ENCODE assay signal across 8 cellular contexts in the genomic region with DNA sequence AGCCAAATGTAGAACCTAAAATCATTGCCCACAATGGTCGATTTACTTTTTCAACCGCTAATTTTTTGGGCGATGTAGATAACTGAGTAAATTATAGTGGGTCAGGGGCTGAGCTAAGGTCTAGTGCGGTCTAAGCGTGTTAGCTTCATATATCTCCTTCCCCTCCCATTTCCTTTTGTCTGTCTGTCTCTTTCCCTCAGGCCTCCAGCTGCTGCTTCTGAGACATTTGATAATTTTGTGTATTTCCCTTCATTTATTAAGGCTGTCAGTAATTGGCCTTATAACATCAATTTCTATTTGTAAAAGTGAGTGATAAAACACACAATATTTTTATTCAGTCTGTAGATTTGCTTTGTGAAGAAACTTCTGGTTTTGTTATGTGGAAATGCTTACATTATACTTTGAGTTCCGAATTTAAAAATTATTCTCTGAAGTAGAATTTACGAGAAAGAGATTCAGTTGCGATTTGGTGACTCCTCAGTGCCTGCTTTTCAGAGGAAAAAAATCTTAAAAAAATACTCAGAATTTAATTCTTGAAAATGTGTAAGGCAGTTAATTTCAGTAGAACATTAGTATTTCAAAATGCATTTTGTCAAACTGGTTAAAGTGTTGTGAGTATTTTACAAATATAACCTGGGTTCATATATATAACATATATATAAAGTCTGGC. TPM values are rescaled to one million over a fixed set of nuclear protein-coding genes. Genes with fewer than 3 reads are reported as not detected.
DNase-seq lines count a peak whose midpoint lies in the region; ATAC-seq, FAIRE-seq and TF ChIP-seq lines count a peak whose summit lies in the region.

No MANE protein-coding gene starts in this region.

- H3K27ac ChIP-seq in WERI-Rb-1 (peak overlapping the region; percentile 91), iPS-20b (ENCODE audit: low read length) (no peak overlapping the region), tibial nerve (peak overlapping the region; percentile 87 to 92 (median 90))

- H3K27ac Mint-ChIP-seq in activated T-cell treated with anti-CD3 and anti-CD28 coated beads, Interleukin-2, amount 50 U/mL, for 72 hours: peak overlapping the region; percentile 91

- no peaks in the 10 kb centered on the region for H3K9me3 ChIP-seq in WERI-Rb-1 (ENCODE audit: severe bottlenecking)
- H3K9me3 ChIP-seq in iPS-20b (ENCODE audit: insufficient read depth, low read depth, low read length): no peaks in the 10 kb centered on the region
- no peaks in the 10 kb centered on the region for H3K9me3 ChIP-seq in tibial nerve

- FAIRE-seq in urothelium cell line (lab: Jason Lieb, UNC): no peak

- no peaks in the 10 kb centered on the region for H3K27me3 ChIP-seq in WERI-Rb-1 (ENCODE audit: insufficient read depth, low read depth, severe bottlenecking)
- H3K27me3 ChIP-seq in iPS-20b (ENCODE audit: insufficient read depth, low read length): peaks cover 42% of the 10 kb centered on the region
- H3K27me3 ChIP-seq in tibial nerve: no peaks in the 10 kb centered on the region

- TF ChIP-seq POLR2A in tibial nerve (IDR thresholded peaks at IDR 0.05): no peak

- H3K9ac ChIP-seq in iPS-20b (ENCODE audit: low read depth, low read length): peak overlapping the region; percentile 43; the same call in 1 of the 2 replicates

- DNase-seq in activated T-cell treated with anti-CD3 and anti-CD28 coated beads, Interleukin-2, amount 50 U/mL, for 72 hours: no peak
- DNase-seq in activated T-cell treated with anti-CD3 and anti-CD28 coated beads for 4 hours (no peak), WERI-Rb-1 (peak; percentile 19), tibial nerve (ENCODE audit: low spot score in 2 of 2) (no peak), urothelium cell line (ENCODE audit: low spot score) (no peak), NCI-H446 (lab: John Stamatoyannopoulos, UW) (no peak)

- no peak for ATAC-seq in activated T-cell treated with anti-CD3 and anti-CD28 coated beads, Interleukin-2, amount 50 U/mL, for 72 hours (replicated peaks in 1 of 2)
- ATAC-seq in GM19455 (IDR thresholded peaks at IDR 0.05; ENCODE audit: unreplicated experiment): no peak

- no peak for TF ChIP-seq CTCF in WERI-Rb-1 (IDR thresholded peaks at IDR 0.05; ENCODE audit: low read depth, low read length)
- no peak for TF ChIP-seq CTCF in tibial nerve (IDR thresholded peaks at IDR 0.05)

- H3K4me1 Mint-ChIP-seq in activated T-cell treated with anti-CD3 and anti-CD28 coated beads, Interleukin-2, amount 50 U/mL, for 72 hours (ENCODE audit: low read depth): peaks cover 7% of the 10 kb centered on the region

- peaks cover 14% of the 10 kb centered on the region for H3K36me3 ChIP-seq in WERI-Rb-1
- H3K36me3 ChIP-seq in iPS-20b (ENCODE audit: insufficient read depth, low read depth, low read length): no peaks in the 10 kb centered on the region
- no peaks in the 10 kb centered on the region for H3K36me3 ChIP-seq in tibial nerve

- H3K4me1 ChIP-seq in iPS-20b (ENCODE audit: insufficient read depth, low read length): peaks cover 3% of the 10 kb centered on the region
- peaks cover 0 to 28% (median 2%) of the 10 kb centered on the region in 4 donors for H3K4me1 ChIP-seq in tibial nerve

- peaks cover 0 to 3% of the 10 kb centered on the region in 2 donors for H3K36me3 Mint-ChIP-seq in activated T-cell treated with anti-CD3 and anti-CD28 coated beads, Interleukin-2, amount 50 U/mL, for 72 hours (ENCODE audit: insufficient read depth in 2 of 2)

- peak overlapping the region; percentile 83 to 87 for H3K4me3 Mint-ChIP-seq in activated T-cell treated with anti-CD3 and anti-CD28 coated beads, Interleukin-2, amount 50 U/mL, for 72 hours

- 23 to 26% methylated on average over 8 of the region's 8 CpGs for WGBS in tibial nerve, 2 donors

- peaks cover 14% of the 10 kb centered on the region for H3K27me3 Mint-ChIP-seq in activated T-cell treated with anti-CD3 and anti-CD28 coated beads, Interleukin-2, amount 50 U/mL, for 72 hours (ENCODE audit: low read depth)

- H3K9me3 Mint-ChIP-seq in activated T-cell treated with anti-CD3 and anti-CD28 coated beads, Interleukin-2, amount 50 U/mL, for 72 hours: no peaks in the 10 kb centered on the region

- peak overlapping the region; percentile 77 for H3K4me3 ChIP-seq in WERI-Rb-1 (ENCODE audit: low read depth, low read length)
- peak overlapping the region; percentile 79 for H3K4me3 ChIP-seq in iPS-20b (ENCODE audit: low read length)
- peak overlapping the region; percentile 72 to 98 (median 86) for H3K4me3 ChIP-seq in tibial nerve

- TF ChIP-seq EP300 in tibial nerve (IDR thresholded peaks at IDR 0.05): no peak

RNA-seq across cellular contexts. Expression of a gene that starts 1.4 kb away (rescaled TPM):
- 1 to 10 TPM; 1.0 to 1.6 TPM for total RNA-seq in activated T-cell treated with anti-CD3 and anti-CD28 coated beads, Interleukin-2, amount 50 U/mL, for 72 hours
- total RNA-seq in tibial nerve: 1 to 10 TPM; 6.1 to 8.7 (median 7.4) TPM
